Comparison of ENCODE assay signal across 8 cellular contexts in the genomic region with DNA sequence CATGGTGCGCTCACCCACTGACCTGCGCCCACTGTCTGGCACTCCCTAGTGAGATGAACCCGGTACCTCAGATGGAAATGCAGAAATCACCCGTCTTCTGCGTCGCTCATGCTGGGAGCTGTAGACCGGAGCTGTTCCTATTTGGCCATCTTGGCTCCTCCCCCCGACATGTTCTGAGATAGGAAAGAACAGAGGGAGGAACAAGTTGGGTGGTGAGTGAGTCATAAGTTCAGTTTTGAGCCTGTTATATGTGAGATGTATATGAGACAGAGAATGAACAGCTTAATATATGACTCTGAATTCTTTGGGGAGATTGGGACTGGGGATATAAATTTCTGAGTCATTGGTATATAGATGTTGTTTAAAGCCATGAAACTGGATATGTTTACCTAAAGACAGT.
A peak's percentile ranks its signal among the peaks of the same experiment; 100 is the strongest.
DNase-seq lines count a peak whose midpoint lies in the region; TF ChIP-seq lines count a peak whose summit lies in the region.
"Not testable (repeated sequence)": the region's sequence is repeated elsewhere in the genome, so short reads cannot be mapped to it uniquely, and the experiment has no call there.

No MANE protein-coding gene starts in this region.

- not testable (repeated sequence) for BruUV-seq in mammary epithelial cell (replicated peaks; lab: Mats Ljungman, UMichigan)

- WGBS in mammary epithelial cell (ENCODE audit: low coverage, missing lambda C conversion rate) = 89% methylated on average over 4 of the region's 8 CpGs

- not testable (repeated sequence) for H3K4me3 ChIP-seq in mammary epithelial cell (replicated peaks in 1 of 3; ENCODE audit: insufficient read depth in 1 of 3, low read depth in 2 of 3, low read length in 3 of 3)

- H3K36me3 ChIP-seq in mammary epithelial cell (ENCODE audit: insufficient read depth, low read length) = not testable (repeated sequence)

- not testable (repeated sequence) for TF ChIP-seq CTCF in 22Rv1 (IDR thresholded peaks at IDR 0.05); mammary epithelial cell (conservative IDR thresholded peaks at IDR 0.05 in 1 of 2, IDR thresholded peaks at IDR 0.05 in 1 of 2; ENCODE audit: extremely low read depth in 1 of 2, insufficient read depth in 1 of 2, low read depth in 1 of 2, low read length in 2 of 2)

- not testable (repeated sequence) for H3K9ac ChIP-seq in mammary epithelial cell (ENCODE audit: insufficient read depth, low read length)

- not testable (repeated sequence) for H3K27me3 ChIP-seq in mammary epithelial cell (ENCODE audit: insufficient read depth, low read length)

- H2AFZ ChIP-seq in mammary epithelial cell (ENCODE audit: low read depth, low read length) = not testable (repeated sequence)

- DNase-seq in ELF-1 (ENCODE audit: low read depth, low spot score) (peak; percentile 8), HS-27A (ENCODE audit: low read depth) (peak; percentile 62), NCI-H1417 (lab: John Stamatoyannopoulos, UW) (peak in 2 of 3 experiments; percentile 37 to 71), NCI-H460 (ENCODE audit: extremely low read depth, low read depth) (peak; percentile 33), OCI-M1 (lab: John Stamatoyannopoulos, UW) (peak; percentile 72), SW480 (ENCODE audit: low spot score) (peak; percentile 21), mammary epithelial cell (peak; percentile 17)

- in situ Hi-C loops in mammary epithelial cell (cut with MboI; ENCODE audit: low sequenced_read_pairs in 2 of 2) = not testable (repeated sequence)

- intact Hi-C loops in mammary epithelial cell (cut with micrococcal nuclease) = not testable (repeated sequence)

- H3K27ac ChIP-seq in 22Rv1 = peak overlapping the region; percentile 38; the same call in 1 of the 2 replicates
- H3K27ac ChIP-seq in mammary epithelial cell (ENCODE audit: insufficient read depth, low read depth, low read length) = not testable (repeated sequence)

- H3K79me2 ChIP-seq in mammary epithelial cell (ENCODE audit: insufficient read depth, low read length) = not testable (repeated sequence)

- not testable (repeated sequence) for H4K20me1 ChIP-seq in mammary epithelial cell (ENCODE audit: insufficient read depth, low read length)

- H3K9me3 ChIP-seq in mammary epithelial cell (replicated peaks; ENCODE audit: insufficient read depth, low read length) = not testable (repeated sequence)

- not testable (repeated sequence) for H3K4me2 ChIP-seq in mammary epithelial cell (ENCODE audit: insufficient read depth, low read depth, low read length)

- CTCF ChIA-PET in mammary epithelial cell (lab: Charles Lee; ENCODE audit: low non-redundant PET) = not testable (repeated sequence)

- dilution Hi-C loops in mammary epithelial cell (cut with HindIII; ENCODE audit: low sequenced_read_pairs) = not testable (repeated sequence)

- H3K4me1 ChIP-seq in mammary epithelial cell (ENCODE audit: insufficient read depth, low read length) = not testable (repeated sequence)

Comparison
In these comparisons a context has a peak if more than half of its experiments do, and no peak if none do; other contexts are left out.
1. DNase-seq: peak in every context shown above with its lines; median percentile 72 in OCI-M1; 62 in HS-27A; 54 in NCI-H1417; 33 in NCI-H460; 21 in SW480; 17 in mammary epithelial cell; 8 in ELF-1.